ENCODE assay signal across 4 cellular contexts in genomic region chr6:10751757-10752156, GRCh38. TPM values are rescaled to one million over a fixed set of nuclear protein-coding genes. Genes with fewer than 3 reads are reported as not detected.
"Had no signal": no experiment of that assay in that cellular context is flagged by ENCODE, and none has a peak within 500 bp of the region (broad histone marks: within the 10 kb centered on the region; RNA-seq: fewer than 3 reads in every experiment).

No MANE protein-coding gene starts in this region.

RNA-seq across cellular contexts. Expression of gene C6orf52, which starts 57.3 kb away (rescaled TPM):
- total RNA-seq: fibroblast of villous mesenchyme, osteoblast, thoracic aorta, transverse colon had no signal
